Comparison of ENCODE assay signal across 18 cellular contexts in the genomic region with DNA sequence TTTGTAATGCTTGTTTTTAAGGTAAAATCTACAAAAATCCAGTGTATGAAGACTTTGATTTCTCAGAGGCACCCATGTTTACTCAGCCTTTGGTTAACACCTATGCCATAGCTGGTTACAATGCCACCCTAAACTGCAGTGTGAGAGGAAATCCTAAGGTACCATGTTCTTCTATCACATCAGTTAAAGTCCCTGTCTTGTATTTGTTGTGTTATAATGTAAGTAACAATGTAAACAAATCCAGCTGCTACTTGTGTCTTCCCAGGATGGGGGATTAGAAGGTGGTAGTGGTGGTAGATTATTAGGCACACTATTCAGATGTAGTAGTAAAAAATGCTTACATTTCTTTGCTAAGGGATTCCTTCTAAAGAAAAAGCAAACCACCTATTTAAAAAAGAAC.
"Had no signal": no experiment of that assay in that cellular context is flagged by ENCODE, and none has a peak within 500 bp of the region (broad histone marks: within the 10 kb centered on the region; RNA-seq: fewer than 3 reads in every experiment).

No MANE protein-coding gene starts in this region.

- H3K9ac ChIP-seq: KMS-11 had no signal

- DNase-seq: IMR-90, NCI-H1092 treated with DMSO at 0.1 percent for 48 hours, NCI-H1436, NCI-H187, NCI-H2029, NCI-H2081 treated with DMSO at 0.1 percent for 48 hours, NCI-H2171, NCI-H226, NCI-H446, NCI-H510A, NCI-H524 treated with DMSO at 0.1 percent for 48 hours, Right ventricle myocardium superior, RPMI8226, SIG-M5 had no signal

- H3K9me3 ChIP-seq: SJSA1 had no signal

- H3K4me3 ChIP-seq: SJSA1, SK-N-MC had no signal

- H3K4me1 ChIP-seq: SJSA1 had no signal

- ATAC-seq: HepG2 had no signal

- H3K4me2 ChIP-seq: KMS-11 had no signal

- H3K27ac ChIP-seq: KMS-11, SJSA1, SK-N-MC had no signal

- H3K36me3 ChIP-seq: SJSA1 had no signal
